Comparison of ENCODE assay signal across 32 cellular contexts in the genomic region with DNA sequence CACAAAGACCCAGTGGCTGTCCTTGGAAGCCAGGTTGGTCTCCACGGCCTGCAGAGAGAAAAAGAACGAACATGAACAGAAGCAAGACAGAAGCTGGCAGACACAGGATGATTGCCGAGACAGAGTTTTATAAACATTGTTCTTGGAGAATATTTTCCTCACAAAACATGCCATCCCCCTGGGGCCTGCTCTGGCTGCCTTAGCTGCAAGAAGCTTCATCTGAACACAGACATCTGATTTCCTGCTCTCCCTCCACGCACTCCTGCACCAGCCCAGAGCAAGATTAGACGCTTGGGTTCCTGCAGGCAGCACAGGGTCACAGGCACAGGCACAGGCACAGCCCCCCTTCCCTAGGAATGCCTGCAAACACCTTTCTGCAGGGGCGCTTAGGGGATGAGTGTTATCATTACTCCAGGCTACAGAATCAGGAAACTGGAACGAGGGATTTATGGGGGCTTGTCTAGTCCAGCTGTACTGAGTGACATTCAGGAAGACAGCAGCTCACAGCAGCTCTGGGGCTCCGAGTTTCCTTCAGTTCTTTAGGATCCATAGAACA.
DNase-seq lines count a peak whose midpoint lies in the region; TF ChIP-seq lines count a peak whose summit lies in the region.
"Had no signal": no experiment of that assay in that cellular context is flagged by ENCODE, and none has a peak within 500 bp of the region (broad histone marks: within the 10 kb centered on the region; RNA-seq: fewer than 3 reads in every experiment).

No MANE protein-coding gene starts in this region.

- H3K79me1 ChIP-seq in mesendoderm (ENCODE audit: low read length), result no peaks in the 10 kb centered on the region

- no peak overlapping the region for H2AK5ac ChIP-seq in mesendoderm (ENCODE audit: low read length)

- H3K9me3 ChIP-seq in BLaER1 (no peaks in the 10 kb centered on the region), breast epithelium (no peaks in the 10 kb centered on the region)
- H3K9me3 ChIP-seq: ascending aorta, Caco-2, colonic mucosa, Peyer's patch, psoas muscle had no signal

- H3K9ac ChIP-seq in BLaER1 (no peak overlapping the region), mesendoderm (ENCODE audit: low read length) (no peak overlapping the region)

- H3K4me1 ChIP-seq in BLaER1 (peaks cover 67% of the 10 kb centered on the region), mesendoderm (ENCODE audit: control insufficient read depth, low read depth, low read length) (peaks cover 10% of the 10 kb centered on the region), breast epithelium (no peaks in the 10 kb centered on the region)
- H3K4me1 ChIP-seq: ascending aorta, Caco-2, colonic mucosa, Peyer's patch, psoas muscle had no signal

- H3K4ac ChIP-seq in mesendoderm (ENCODE audit: low read depth, low read length), result no peak overlapping the region

- no peaks in the 10 kb centered on the region for H3K79me2 ChIP-seq in mesendoderm (ENCODE audit: control insufficient read depth, insufficient read depth, low read length)

- no peak overlapping the region for H2BK5ac ChIP-seq in mesendoderm (ENCODE audit: low read length)

- peaks cover 11% of the 10 kb centered on the region; the same call in 1 of the 2 replicates for H4K20me1 ChIP-seq in BLaER1

- no peak overlapping the region for H4K5ac ChIP-seq in mesendoderm (ENCODE audit: low read length)

- no peak overlapping the region for H2BK15ac ChIP-seq in mesendoderm (replicated peaks; ENCODE audit: low read depth)

- in situ Hi-C loops in Caki2 (cut with HindIII; ENCODE audit: low pct_unique_long_range_greater_than_20kb, low sequenced_read_pairs), result no loop called here

- WGBS in mesendoderm (ENCODE audit: extremely low coverage, insufficient coverage, low lambda C conversion rate), result no CpG with 5 or more reads among the region's 8 CpGs

- no peak overlapping the region for H3K4me3 ChIP-seq in BLaER1
- no peak overlapping the region for H3K4me3 ChIP-seq in mesendoderm (ENCODE audit: low read length)
- H3K4me3 ChIP-seq in breast epithelium, result no peak overlapping the region
- H3K4me3 ChIP-seq: ascending aorta, cardiac muscle cell, colonic mucosa, Peyer's patch, psoas muscle had no signal

- no peak overlapping the region for H4K8ac ChIP-seq in mesendoderm (ENCODE audit: low read depth, low read length)

- H3K23ac ChIP-seq in mesendoderm (ENCODE audit: low read length), result no peak overlapping the region

- TF ChIP-seq POLR2A in breast epithelium (IDR thresholded peaks at IDR 0.05), result no peak

- no peak overlapping the region for H2BK120ac ChIP-seq in mesendoderm (ENCODE audit: low read depth, low read length)

- peak overlapping the region; percentile 47 for H3K56ac ChIP-seq in mesendoderm (ENCODE audit: low read length)

- H3K18ac ChIP-seq in mesendoderm (ENCODE audit: low read length), result no peak overlapping the region

- DNase-seq in Caki2 (ENCODE audit: low read depth), result peak; percentile 56
- peak; percentile 60 for DNase-seq in mesendoderm
- DNase-seq in mesenteric fat pad (ENCODE audit: low spot score), result no peak
- no peak for DNase-seq in NCI-H2196 (lab: John Stamatoyannopoulos, UW; ENCODE audit: unreplicated experiment)
- no peak for DNase-seq in breast epithelium (ENCODE audit: low spot score in 2 of 2)
- DNase-seq: activated CD4-positive, alpha-beta T cell treated with anti-CD3 and anti-CD28 coated beads, Interleukin-2, amount 50 U/mL, for 4 hours; activated CD4-positive, CD25-positive, alpha-beta regulatory T cell; activated CD8-positive, alpha-beta memory T cell treated with anti-CD3 and anti-CD28 coated beads, Interleukin-2, amount 10 ng/mL, durations not matched to agents 7 days and 5 days; activated gamma-delta T cell treated with Interleukin-2 at 50 U/mL for 16 hours; activated naive CD8-positive, alpha-beta T cell treated with anti-CD3 and anti-CD28 coated beads, Interleukin-2, amount 10 ng/mL, durations not matched to agents 7 days and 5 days; activated T-cell treated with anti-CD3 and anti-CD28 coated beads, Interleukin-2, amount 50 U/mL, for 4 hours; Caco-2; colonic mucosa; effector memory CD4-positive, alpha-beta T cell; erythroblast; glutamatergic neuron; midbrain; MM.1S; naive B cell; NCI-H524 treated with DMSO at 0.1 percent for 48 hours; Peyer's patch; stimulated activated CD4-positive, alpha-beta T cell treated with anti-CD3 and anti-CD28 coated beads, Interleukin-15, amount 100 ng/mL, for 24 hours; stimulated activated CD4-positive, alpha-beta T cell treated with anti-CD3 and anti-CD28 coated beads, Interleukin-4, amount 100 ng/mL, for 4 hours; SW 1271; T1000; trophoblast cell had no signal

- H3K27me3 ChIP-seq in BLaER1, result no peaks in the 10 kb centered on the region
- H3K27me3 ChIP-seq in mesendoderm (ENCODE audit: insufficient read depth, low read length, poor library complexity), result no peaks in the 10 kb centered on the region
- H3K27me3 ChIP-seq in breast epithelium, result no peaks in the 10 kb centered on the region
- H3K27me3 ChIP-seq: ascending aorta, cardiac muscle cell, colonic mucosa, Peyer's patch had no signal

- TF ChIP-seq CTCF in VCaP (conservative IDR thresholded peaks at IDR 0.05) (no peak), breast epithelium (IDR thresholded peaks at IDR 0.05) (no peak)

- H3K4me2 ChIP-seq in BLaER1 (peak overlapping the region; percentile 83), mesendoderm (ENCODE audit: low read length) (no peak overlapping the region)

- H3K27ac ChIP-seq in BLaER1 (no peak overlapping the region), VCaP (peak overlapping the region; percentile 46), mesendoderm (ENCODE audit: low read depth, low read length) (no peak overlapping the region), breast epithelium (no peak overlapping the region)
- H3K27ac ChIP-seq: ascending aorta, C4-2B, cardiac muscle cell, colonic mucosa, Peyer's patch, psoas muscle had no signal

- H3K36me3 ChIP-seq in BLaER1, result no peaks in the 10 kb centered on the region
- no peaks in the 10 kb centered on the region for H3K36me3 ChIP-seq in mesendoderm (ENCODE audit: control insufficient read depth, insufficient read depth, low read length)
- H3K36me3 ChIP-seq in breast epithelium, result no peaks in the 10 kb centered on the region
- H3K36me3 ChIP-seq: ascending aorta, cardiac muscle cell, colonic mucosa, Peyer's patch had no signal

- intact Hi-C loops in breast epithelium (cut with DNase I; ENCODE audit: low total_unique reads), result no loop called here

Comparison
In these comparisons a context has a peak if more than half of its experiments do, and no peak if none do; other contexts are left out.
1. DNase-seq: peak in Caki2 (single experiment) and mesendoderm (single experiment); none in mesenteric fat pad (single experiment), NCI-H2196 (single experiment) and breast epithelium (0 of 2).